Comparison of ENCODE assay signal across 1 cellular context in genomic region chr11:12587333-12587997, GRCh38.
TF ChIP-seq lines count a peak whose summit lies in the region.

No MANE protein-coding gene starts in this region.

TF ChIP-seq in H1, 55 proteins besides CTCF, POLR2A, EP300 and RAD21 (continued from another document):
- TF ChIP-seq POLR2AphosphoS5 (IDR thresholded peaks at IDR 0.05; ENCODE audit: low read depth, low read length) (peak; percentile 76), FOSL1 (IDR thresholded peaks at IDR 0.05; ENCODE audit: insufficient read depth, low read depth, low read length) (no peak), TEAD4 (IDR thresholded peaks at IDR 0.05; ENCODE audit: low read depth, low read length) (peak; percentile 53; the same call in 1 of the 2 replicates), SRF (IDR thresholded peaks at IDR 0.05; ENCODE audit: low read depth, low read length) (no peak), SP4 (IDR thresholded peaks at IDR 0.05; ENCODE audit: low read length) (no peak), TAF1 (IDR thresholded peaks at IDR 0.05; ENCODE audit: low read depth, low read length) (no peak), BACH1 (IDR thresholded peaks at IDR 0.05; ENCODE audit: low read length) (peak; percentile 92), MAFK (IDR thresholded peaks at IDR 0.05; ENCODE audit: low read depth, low read length) (peak; percentile 53; the same call in 1 of the 2 replicates), SP1 (IDR thresholded peaks at IDR 0.05; ENCODE audit: low read depth, low read length) (no peak)
- TF ChIP-seq, protein P1, sequence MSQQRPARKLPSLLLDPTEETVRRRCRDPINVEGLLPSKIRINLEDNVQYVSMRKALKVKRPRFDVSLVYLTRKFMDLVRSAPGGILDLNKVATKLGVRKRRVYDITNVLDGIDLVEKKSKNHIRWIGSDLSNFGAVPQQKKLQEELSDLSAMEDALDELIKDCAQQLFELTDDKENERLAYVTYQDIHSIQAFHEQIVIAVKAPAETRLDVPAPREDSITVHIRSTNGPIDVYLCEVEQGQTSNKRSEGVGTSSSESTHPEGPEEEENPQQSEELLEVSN (IDR thresholded peaks at IDR 0.05): no peak
